Comparison of ENCODE assay signal across 24 cellular contexts in the genomic region with DNA sequence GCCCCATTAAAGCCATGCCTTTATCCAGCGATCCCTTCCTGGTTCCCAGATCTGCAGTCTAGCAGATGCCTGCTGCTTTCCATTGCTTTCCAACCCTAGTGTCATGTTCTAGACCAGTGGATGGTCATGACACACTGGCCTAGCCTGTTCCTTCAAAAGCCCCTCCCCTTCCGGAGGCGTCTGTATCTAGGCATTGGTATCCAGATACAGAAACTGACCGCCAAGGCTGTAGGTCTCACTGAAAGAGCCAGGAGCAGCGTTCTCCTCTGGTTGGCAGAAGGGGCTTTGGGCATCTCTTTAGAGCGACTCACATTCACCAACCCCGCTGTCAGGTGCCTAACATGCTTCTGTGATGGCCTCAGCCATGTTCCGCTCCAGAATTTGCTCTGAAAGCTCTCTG. TPM values are rescaled to one million over a fixed set of nuclear protein-coding genes. Genes with fewer than 3 reads are reported as not detected.
DNase-seq lines count a peak whose midpoint lies in the region; ATAC-seq and TF ChIP-seq lines count a peak whose summit lies in the region.
"Had no signal": no experiment of that assay in that cellular context is flagged by ENCODE, and none has a peak within 500 bp of the region (broad histone marks: within the 10 kb centered on the region; RNA-seq: fewer than 3 reads in every experiment).

No MANE protein-coding gene starts in this region.

- H3K9me3 ChIP-seq in BLaER1 treated with 17β-estradiol and CSF1 and Interleukin-3, amounts not matched to agents 10 nM and 100 nM (replicated peaks in 1 of 11): no peaks in the 10 kb centered on the region
- no peaks in the 10 kb centered on the region for H3K9me3 ChIP-seq in vagina
- H3K9me3 ChIP-seq: BE2C had no signal

- no peak for TF ChIP-seq POLR2A in vagina (IDR thresholded peaks at IDR 0.05)

- no peak for ATAC-seq in GM18870 (IDR thresholded peaks at IDR 0.05; ENCODE audit: unreplicated experiment)

- peaks cover 51 to 100% (median 99%) of the 10 kb centered on the region in 10 experiments for H3K4me1 ChIP-seq in BLaER1 treated with 17β-estradiol and CSF1 and Interleukin-3, amounts not matched to agents 10 nM and 100 nM
- H3K4me1 ChIP-seq in vagina: no peaks in the 10 kb centered on the region
- H3K4me1 ChIP-seq: BE2C had no signal

- intact Hi-C loops in vagina (cut with DNase I): no loop called here

- peaks cover 5% of the 10 kb centered on the region for H3K4me1 Mint-ChIP-seq in activated naive CD4-positive, alpha-beta T cell treated with anti-CD3 and anti-CD28 coated beads, Interleukin-2, amount 50 U/mL, for 24 hours

- peak overlapping the region; percentile 43 for H3K27ac Mint-ChIP-seq in activated naive CD4-positive, alpha-beta T cell treated with anti-CD3 and anti-CD28 coated beads, Interleukin-2, amount 50 U/mL, for 24 hours
- H3K27ac Mint-ChIP-seq: CD4-positive, CD25-positive, alpha-beta regulatory T cell; IgD-negative memory B cell had no signal

- TF ChIP-seq CTCF in vagina (IDR thresholded peaks at IDR 0.05): no peak

- no peaks in the 10 kb centered on the region for H4K20me1 ChIP-seq in BLaER1 treated with 17β-estradiol and CSF1 and Interleukin-3, amounts not matched to agents 10 nM and 100 nM

- DNase-seq in activated naive CD4-positive, alpha-beta T cell treated with anti-CD3 and anti-CD28 coated beads, Interleukin-2, amount 50 U/mL, for 16 hours: no peak
- peak; percentile 32 for DNase-seq in astrocyte of the hippocampus (ENCODE audit: low read depth, low spot score)
- DNase-seq in myocyte (ENCODE audit: low read depth): peak; percentile 63
- no peak for DNase-seq in vagina (ENCODE audit: extremely low spot score in 2 of 2)
- no peak for DNase-seq in DMS114 treated with DMSO at 0.1 percent for 48 hours (lab: John Stamatoyannopoulos, UW; ENCODE audit: unreplicated experiment)
- DNase-seq: 8988T; ACHN; BE2C; CD4-positive, CD25-positive, alpha-beta regulatory T cell; NCI-H1092 treated with DMSO at 0.1 percent for 48 hours; NCI-H1436; NCI-H187; NCI-H2081 treated with DMSO at 0.1 percent for 48 hours; NCI-H2171; NCI-H226; NCI-H510A; NCI-H69; RPMI8226; SHP77 treated with DMSO at 0.1 percent for 48 hours had no signal

- H3K9ac ChIP-seq in BLaER1 treated with 17β-estradiol and CSF1 and Interleukin-3, amounts not matched to agents 10 nM and 100 nM: no peak overlapping the region
- H3K9ac ChIP-seq: KMS-11 had no signal

- H3K27me3 Mint-ChIP-seq in activated naive CD4-positive, alpha-beta T cell treated with anti-CD3 and anti-CD28 coated beads, Interleukin-2, amount 50 U/mL, for 24 hours: peaks cover 61% of the 10 kb centered on the region

- H3K36me3 ChIP-seq in BLaER1 treated with 17β-estradiol and CSF1 and Interleukin-3, amounts not matched to agents 10 nM and 100 nM: peaks cover 0 to 5% (median 0%) of the 10 kb centered on the region in 11 experiments; a peak in 1 of 22 replicates
- no peaks in the 10 kb centered on the region for H3K36me3 ChIP-seq in vagina
- H3K36me3 ChIP-seq: BE2C had no signal

- no peaks in the 10 kb centered on the region for H3K36me3 Mint-ChIP-seq in activated naive CD4-positive, alpha-beta T cell treated with anti-CD3 and anti-CD28 coated beads, Interleukin-2, amount 50 U/mL, for 24 hours
- H3K36me3 Mint-ChIP-seq: CD4-positive, CD25-positive, alpha-beta regulatory T cell had no signal

- H3K4me3 Mint-ChIP-seq in activated naive CD4-positive, alpha-beta T cell treated with anti-CD3 and anti-CD28 coated beads, Interleukin-2, amount 50 U/mL, for 24 hours: no peak overlapping the region
- H3K4me3 Mint-ChIP-seq: CD4-positive, CD25-positive, alpha-beta regulatory T cell; IgD-negative memory B cell had no signal

- peak overlapping the region in 2 of 11 experiments; percentile 2 to 70; a peak in 1 of 22 replicates for H3K27ac ChIP-seq in BLaER1 treated with 17β-estradiol and CSF1 and Interleukin-3, amounts not matched to agents 10 nM and 100 nM
- no peak overlapping the region for H3K27ac ChIP-seq in vagina
- H3K27ac ChIP-seq: KMS-11 had no signal

- no peaks in the 10 kb centered on the region for H3K27me3 ChIP-seq in BLaER1 treated with 17β-estradiol and CSF1 and Interleukin-3, amounts not matched to agents 10 nM and 100 nM
- H3K27me3 ChIP-seq in vagina: no peaks in the 10 kb centered on the region
- H3K27me3 ChIP-seq: BE2C had no signal

- H3K4me3 ChIP-seq in BLaER1 treated with 17β-estradiol and CSF1 and Interleukin-3, amounts not matched to agents 10 nM and 100 nM: no peak overlapping the region
- no peak overlapping the region for H3K4me3 ChIP-seq in vagina

- H3K4me2 ChIP-seq in BLaER1 treated with 17β-estradiol and CSF1 and Interleukin-3, amounts not matched to agents 10 nM and 100 nM: peak overlapping the region in 10 of 11 experiments; percentile 49 to 91 (median 86); a peak in 18 of 22 replicates
- H3K4me2 ChIP-seq: KMS-11 had no signal

- H3K9me3 Mint-ChIP-seq in activated naive CD4-positive, alpha-beta T cell treated with anti-CD3 and anti-CD28 coated beads, Interleukin-2, amount 50 U/mL, for 24 hours: no peaks in the 10 kb centered on the region
- H3K9me3 Mint-ChIP-seq: IgD-negative memory B cell had no signal

RNA-seq across cellular contexts. Expression of a gene that starts 22.6 kb away (rescaled TPM):
- total RNA-seq in myocyte: 13.2 and 16.4 TPM in 2 replicates
- polyA plus RNA-seq in myocyte (2012): 40.7 TPM
- total RNA-seq in vagina: 40.3 TPM
- polyA plus RNA-seq: CD4-positive, CD25-positive, alpha-beta regulatory T cell; IgD-negative memory B cell had no signal

Comparison
In these comparisons a context has a peak if more than half of its experiments do, and no peak if none do; other contexts are left out.
1. DNase-seq: peak in astrocyte of the hippocampus (single experiment) and myocyte (single experiment); none in activated naive CD4-positive, alpha-beta T cell treated with anti-CD3 and anti-CD28 coated beads, Interleukin-2, amount 50 U/mL, for 16 hours (single experiment), vagina (0 of 2) and DMS114 treated with DMSO at 0.1 percent for 48 hours (single experiment).